ENCODE assay signal across 1 cellular context in the genomic region with DNA sequence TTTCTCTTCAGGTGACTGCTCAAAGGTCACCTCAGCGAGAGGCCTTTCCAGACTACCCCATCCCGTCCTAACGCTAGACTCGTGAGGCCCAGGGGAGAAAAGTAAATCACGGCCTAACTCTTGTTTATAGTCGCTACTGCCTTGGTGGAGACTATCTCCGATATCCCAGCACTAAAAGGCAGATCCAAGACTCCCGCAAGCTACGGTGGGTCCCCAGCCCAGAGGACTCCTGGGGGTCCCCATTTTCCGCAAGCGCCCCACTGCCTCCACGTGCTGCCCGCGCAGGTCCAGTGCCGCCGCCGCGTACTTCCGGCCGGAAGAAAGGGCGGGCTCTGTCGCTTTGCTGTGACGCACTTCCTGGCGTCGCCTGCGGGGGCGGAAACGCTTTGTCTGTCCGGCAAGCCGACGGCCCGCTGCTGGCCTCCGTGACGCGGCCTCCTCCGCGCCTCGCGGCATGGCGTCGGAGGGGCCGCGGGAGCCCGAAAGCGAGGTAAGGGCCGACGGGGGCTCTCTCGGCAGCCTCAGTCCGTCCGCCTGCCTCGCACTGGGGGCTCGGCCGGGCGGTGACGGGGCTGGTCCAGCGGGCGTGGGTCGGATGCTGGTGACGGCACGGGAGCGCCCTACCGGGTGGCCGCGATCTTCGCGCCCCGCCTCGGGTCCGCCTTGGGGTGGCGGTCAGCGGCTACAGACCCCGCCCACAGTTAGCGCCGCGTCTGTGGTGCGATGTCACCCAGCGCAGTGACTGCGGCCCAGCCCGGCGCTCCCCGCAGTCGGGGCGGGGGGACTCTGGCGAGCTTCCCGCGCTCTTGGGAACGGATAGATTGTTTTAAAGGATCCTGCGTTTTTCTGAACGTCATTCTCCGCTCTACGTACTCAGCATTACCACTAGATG.
A peak's percentile ranks its signal among the peaks of the same experiment; 100 is the strongest.
TF ChIP-seq lines count a peak whose summit lies in the region.

A gene with protein sequence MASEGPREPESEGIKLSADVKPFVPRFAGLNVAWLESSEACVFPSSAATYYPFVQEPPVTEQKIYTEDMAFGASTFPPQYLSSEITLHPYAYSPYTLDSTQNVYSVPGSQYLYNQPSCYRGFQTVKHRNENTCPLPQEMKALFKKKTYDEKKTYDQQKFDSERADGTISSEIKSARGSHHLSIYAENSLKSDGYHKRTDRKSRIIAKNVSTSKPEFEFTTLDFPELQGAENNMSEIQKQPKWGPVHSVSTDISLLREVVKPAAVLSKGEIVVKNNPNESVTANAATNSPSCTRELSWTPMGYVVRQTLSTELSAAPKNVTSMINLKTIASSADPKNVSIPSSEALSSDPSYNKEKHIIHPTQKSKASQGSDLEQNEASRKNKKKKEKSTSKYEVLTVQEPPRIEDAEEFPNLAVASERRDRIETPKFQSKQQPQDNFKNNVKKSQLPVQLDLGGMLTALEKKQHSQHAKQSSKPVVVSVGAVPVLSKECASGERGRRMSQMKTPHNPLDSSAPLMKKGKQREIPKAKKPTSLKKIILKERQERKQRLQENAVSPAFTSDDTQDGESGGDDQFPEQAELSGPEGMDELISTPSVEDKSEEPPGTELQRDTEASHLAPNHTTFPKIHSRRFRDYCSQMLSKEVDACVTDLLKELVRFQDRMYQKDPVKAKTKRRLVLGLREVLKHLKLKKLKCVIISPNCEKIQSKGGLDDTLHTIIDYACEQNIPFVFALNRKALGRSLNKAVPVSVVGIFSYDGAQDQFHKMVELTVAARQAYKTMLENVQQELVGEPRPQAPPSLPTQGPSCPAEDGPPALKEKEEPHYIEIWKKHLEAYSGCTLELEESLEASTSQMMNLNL (plus strand): TSS at position 378 of the 892 bp plus-strand sequence. CDS start 77 bp downstream, at position 455.

TF ChIP-seq in HEK293, 187 proteins besides CTCF, POLR2A, EP300 and RAD21 (continued from another document):
- TF ChIP-seq, protein P1, sequence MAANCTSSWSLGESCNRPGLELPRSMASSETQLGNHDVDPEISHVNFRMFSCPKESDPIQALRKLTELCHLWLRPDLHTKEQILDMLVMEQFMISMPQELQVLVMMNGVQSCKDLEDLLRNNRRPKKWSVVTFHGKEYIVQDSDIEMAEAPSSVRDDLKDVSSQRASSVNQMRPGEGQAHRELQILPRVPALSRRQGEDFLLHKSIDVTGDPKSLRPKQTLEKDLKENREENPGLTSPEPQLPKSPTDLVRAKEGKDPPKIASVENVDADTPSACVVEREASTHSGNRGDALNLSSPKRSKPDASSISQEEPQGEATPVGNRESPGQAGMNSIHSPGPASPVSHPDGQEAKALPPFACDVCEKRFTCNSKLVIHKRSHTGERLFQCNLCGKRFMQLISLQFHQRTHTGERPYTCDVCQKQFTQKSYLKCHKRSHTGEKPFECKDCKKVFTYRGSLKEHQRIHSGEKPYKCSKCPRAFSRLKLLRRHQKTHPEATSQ (tag by site-specific recombination; IDR thresholded peaks at IDR 0.05): no peak
- TF ChIP-seq, protein P2, sequence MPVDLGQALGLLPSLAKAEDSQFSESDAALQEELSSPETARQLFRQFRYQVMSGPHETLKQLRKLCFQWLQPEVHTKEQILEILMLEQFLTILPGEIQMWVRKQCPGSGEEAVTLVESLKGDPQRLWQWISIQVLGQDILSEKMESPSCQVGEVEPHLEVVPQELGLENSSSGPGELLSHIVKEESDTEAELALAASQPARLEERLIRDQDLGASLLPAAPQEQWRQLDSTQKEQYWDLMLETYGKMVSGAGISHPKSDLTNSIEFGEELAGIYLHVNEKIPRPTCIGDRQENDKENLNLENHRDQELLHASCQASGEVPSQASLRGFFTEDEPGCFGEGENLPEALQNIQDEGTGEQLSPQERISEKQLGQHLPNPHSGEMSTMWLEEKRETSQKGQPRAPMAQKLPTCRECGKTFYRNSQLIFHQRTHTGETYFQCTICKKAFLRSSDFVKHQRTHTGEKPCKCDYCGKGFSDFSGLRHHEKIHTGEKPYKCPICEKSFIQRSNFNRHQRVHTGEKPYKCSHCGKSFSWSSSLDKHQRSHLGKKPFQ (tag by site-specific recombination; IDR thresholded peaks at IDR 0.05): 0 out of 2 replicates have a peak, but pooled peaks have one; percentile 13
- TF ChIP-seq, protein P3, sequence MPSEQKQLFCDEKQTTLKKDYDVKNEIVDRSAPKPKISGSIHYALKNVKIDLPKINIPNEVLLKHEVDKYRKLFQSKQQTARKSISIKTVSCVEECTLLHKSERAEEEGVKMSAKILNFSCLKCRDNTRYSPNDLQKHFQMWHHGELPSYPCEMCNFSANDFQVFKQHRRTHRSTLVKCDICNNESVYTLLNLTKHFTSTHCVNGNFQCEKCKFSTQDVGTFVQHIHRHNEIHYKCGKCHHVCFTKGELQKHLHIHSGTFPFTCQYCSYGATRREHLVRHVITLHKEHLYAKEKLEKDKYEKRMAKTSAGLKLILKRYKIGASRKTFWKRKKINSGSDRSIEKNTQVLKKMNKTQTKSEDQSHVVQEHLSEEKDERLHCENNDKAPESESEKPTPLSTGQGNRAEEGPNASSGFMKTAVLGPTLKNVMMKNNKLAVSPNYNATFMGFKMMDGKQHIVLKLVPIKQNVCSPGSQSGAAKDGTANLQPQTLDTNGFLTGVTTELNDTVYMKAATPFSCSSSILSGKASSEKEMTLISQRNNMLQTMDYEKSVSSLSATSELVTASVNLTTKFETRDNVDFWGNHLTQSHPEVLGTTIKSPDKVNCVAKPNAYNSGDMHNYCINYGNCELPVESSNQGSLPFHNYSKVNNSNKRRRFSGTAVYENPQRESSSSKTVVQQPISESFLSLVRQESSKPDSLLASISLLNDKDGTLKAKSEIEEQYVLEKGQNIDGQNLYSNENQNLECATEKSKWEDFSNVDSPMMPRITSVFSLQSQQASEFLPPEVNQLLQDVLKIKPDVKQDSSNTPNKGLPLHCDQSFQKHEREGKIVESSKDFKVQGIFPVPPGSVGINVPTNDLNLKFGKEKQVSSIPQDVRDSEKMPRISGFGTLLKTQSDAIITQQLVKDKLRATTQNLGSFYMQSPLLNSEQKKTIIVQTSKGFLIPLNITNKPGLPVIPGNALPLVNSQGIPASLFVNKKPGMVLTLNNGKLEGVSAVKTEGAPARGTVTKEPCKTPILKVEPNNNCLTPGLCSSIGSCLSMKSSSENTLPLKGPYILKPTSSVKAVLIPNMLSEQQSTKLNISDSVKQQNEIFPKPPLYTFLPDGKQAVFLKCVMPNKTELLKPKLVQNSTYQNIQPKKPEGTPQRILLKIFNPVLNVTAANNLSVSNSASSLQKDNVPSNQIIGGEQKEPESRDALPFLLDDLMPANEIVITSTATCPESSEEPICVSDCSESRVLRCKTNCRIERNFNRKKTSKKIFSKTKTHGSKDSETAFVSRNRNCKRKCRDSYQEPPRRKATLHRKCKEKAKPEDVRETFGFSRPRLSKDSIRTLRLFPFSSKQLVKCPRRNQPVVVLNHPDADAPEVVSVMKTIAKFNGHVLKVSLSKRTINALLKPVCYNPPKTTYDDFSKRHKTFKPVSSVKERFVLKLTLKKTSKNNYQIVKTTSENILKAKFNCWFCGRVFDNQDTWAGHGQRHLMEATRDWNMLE (tag by site-specific recombination; conservative IDR thresholded peaks at IDR 0.05; ENCODE audit: low read depth): peak; percentile 56
- TF ChIP-seq, protein P4, sequence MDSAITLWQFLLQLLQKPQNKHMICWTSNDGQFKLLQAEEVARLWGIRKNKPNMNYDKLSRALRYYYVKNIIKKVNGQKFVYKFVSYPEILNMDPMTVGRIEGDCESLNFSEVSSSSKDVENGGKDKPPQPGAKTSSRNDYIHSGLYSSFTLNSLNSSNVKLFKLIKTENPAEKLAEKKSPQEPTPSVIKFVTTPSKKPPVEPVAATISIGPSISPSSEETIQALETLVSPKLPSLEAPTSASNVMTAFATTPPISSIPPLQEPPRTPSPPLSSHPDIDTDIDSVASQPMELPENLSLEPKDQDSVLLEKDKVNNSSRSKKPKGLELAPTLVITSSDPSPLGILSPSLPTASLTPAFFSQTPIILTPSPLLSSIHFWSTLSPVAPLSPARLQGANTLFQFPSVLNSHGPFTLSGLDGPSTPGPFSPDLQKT (IDR thresholded peaks at IDR 0.05; ENCODE audit: borderline replicate concordance, low read depth, low read length): peak; percentile 92
- TF ChIP-seq ZBTB20 (tag by site-specific recombination; IDR thresholded peaks at IDR 0.05): peak; percentile 50; the same call in 1 of the 2 replicates
- TF ChIP-seq, protein P5, sequence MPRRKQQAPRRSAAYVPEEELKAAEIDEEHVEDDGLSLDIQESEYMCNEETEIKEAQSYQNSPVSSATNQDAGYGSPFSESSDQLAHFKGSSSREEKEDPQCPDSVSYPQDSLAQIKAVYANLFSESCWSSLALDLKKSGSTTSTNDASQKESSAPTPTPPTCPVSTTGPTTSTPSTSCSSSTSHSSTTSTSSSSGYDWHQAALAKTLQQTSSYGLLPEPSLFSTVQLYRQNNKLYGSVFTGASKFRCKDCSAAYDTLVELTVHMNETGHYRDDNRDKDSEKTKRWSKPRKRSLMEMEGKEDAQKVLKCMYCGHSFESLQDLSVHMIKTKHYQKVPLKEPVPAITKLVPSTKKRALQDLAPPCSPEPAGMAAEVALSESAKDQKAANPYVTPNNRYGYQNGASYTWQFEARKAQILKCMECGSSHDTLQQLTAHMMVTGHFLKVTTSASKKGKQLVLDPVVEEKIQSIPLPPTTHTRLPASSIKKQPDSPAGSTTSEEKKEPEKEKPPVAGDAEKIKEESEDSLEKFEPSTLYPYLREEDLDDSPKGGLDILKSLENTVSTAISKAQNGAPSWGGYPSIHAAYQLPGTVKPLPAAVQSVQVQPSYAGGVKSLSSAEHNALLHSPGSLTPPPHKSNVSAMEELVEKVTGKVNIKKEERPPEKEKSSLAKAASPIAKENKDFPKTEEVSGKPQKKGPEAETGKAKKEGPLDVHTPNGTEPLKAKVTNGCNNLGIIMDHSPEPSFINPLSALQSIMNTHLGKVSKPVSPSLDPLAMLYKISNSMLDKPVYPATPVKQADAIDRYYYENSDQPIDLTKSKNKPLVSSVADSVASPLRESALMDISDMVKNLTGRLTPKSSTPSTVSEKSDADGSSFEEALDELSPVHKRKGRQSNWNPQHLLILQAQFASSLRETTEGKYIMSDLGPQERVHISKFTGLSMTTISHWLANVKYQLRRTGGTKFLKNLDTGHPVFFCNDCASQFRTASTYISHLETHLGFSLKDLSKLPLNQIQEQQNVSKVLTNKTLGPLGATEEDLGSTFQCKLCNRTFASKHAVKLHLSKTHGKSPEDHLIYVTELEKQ (tag by site-specific recombination; IDR thresholded peaks at IDR 0.05; ENCODE audit: borderline replicate concordance): no peak
- TF ChIP-seq YY1 (tag by site-specific recombination; IDR thresholded peaks at IDR 0.05): peak; percentile 47; the same call in 1 of the 2 replicates
- TF ChIP-seq YY2 (tag by site-specific recombination; IDR thresholded peaks at IDR 0.05): no peak
- TF ChIP-seq, protein P6, sequence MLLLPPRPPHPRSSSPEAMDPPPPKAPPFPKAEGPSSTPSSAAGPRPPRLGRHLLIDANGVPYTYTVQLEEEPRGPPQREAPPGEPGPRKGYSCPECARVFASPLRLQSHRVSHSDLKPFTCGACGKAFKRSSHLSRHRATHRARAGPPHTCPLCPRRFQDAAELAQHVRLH (tag by site-specific recombination; IDR thresholded peaks at IDR 0.05): no peak
- TF ChIP-seq ZNF785 (tag by site-specific recombination; IDR thresholded peaks at IDR 0.05): no peak
- peak; percentile 87 for TF ChIP-seq GLIS2 (tag by site-specific recombination; IDR thresholded peaks at IDR 0.05)
- TF ChIP-seq SCRT2 (tag by site-specific recombination; IDR thresholded peaks at IDR 0.05): no peak
- TF ChIP-seq, protein P7, sequence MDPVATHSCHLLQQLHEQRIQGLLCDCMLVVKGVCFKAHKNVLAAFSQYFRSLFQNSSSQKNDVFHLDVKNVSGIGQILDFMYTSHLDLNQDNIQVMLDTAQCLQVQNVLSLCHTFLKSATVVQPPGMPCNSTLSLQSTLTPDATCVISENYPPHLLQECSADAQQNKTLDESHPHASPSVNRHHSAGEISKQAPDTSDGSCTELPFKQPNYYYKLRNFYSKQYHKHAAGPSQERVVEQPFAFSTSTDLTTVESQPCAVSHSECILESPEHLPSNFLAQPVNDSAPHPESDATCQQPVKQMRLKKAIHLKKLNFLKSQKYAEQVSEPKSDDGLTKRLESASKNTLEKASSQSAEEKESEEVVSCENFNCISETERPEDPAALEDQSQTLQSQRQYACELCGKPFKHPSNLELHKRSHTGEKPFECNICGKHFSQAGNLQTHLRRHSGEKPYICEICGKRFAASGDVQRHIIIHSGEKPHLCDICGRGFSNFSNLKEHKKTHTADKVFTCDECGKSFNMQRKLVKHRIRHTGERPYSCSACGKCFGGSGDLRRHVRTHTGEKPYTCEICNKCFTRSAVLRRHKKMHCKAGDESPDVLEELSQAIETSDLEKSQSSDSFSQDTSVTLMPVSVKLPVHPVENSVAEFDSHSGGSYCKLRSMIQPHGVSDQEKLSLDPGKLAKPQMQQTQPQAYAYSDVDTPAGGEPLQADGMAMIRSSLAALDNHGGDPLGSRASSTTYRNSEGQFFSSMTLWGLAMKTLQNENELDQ (tag by site-specific recombination; IDR thresholded peaks at IDR 0.05; ENCODE audit: low read depth): no peak
- TF ChIP-seq ZNF623 (tag by site-specific recombination; IDR thresholded peaks at IDR 0.05): no peak
- TF ChIP-seq ZNF629 (tag by site-specific recombination; IDR thresholded peaks at IDR 0.05): no peak; the same call in 1 of the 2 replicates
- TF ChIP-seq, protein P8, sequence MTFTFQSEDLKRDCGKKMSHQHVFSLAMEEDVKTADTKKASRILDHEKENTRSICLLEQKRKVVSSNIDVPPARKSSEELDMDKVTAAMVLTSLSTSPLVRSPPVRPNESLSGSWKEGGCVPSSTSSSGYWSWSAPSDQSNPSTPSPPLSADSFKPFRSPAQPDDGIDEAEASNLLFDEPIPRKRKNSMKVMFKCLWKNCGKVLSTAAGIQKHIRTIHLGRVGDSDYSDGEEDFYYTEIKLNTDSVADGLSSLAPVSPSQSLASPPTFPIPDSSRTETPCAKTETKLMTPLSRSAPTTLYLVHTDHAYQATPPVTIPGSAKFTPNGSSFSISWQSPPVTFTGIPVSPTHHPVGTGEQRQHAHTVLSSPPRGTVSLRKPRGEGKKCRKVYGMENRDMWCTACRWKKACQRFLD (tag by site-specific recombination; IDR thresholded peaks at IDR 0.05): no peak
- peak; percentile 58 for TF ChIP-seq ZXDB (tag by site-specific recombination; IDR thresholded peaks at IDR 0.05)
TF ChIP-seq in HEK293: peak in this region for 53.
